Comparison of ENCODE assay signal across 21 cellular contexts in the genomic region with DNA sequence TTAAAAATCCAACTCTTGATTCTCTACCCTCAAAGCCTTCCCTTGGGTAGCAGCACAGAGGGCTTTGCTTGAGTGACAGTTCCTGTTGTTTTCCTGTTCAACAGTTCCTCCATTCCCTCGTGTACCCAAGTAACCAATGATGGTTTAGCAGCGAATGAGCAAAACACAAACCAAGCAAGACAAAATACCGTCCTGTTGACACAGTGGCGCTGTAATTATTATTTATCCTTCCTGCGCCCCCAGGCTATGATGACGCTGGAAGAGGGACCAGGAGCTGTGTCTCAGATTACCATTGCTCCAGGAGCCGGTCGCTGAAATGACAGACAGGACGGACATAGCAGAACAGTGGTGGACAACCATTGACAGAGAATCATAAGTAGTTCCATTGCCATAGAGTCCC.
DNase-seq lines count a peak whose midpoint lies in the region; TF ChIP-seq lines count a peak whose summit lies in the region.
"Had no signal": no experiment of that assay in that cellular context is flagged by ENCODE, and none has a peak within 500 bp of the region (broad histone marks: within the 10 kb centered on the region; RNA-seq: fewer than 3 reads in every experiment).

No MANE protein-coding gene starts in this region.

- H3K36me3 ChIP-seq in WERI-Rb-1 (no peaks in the 10 kb centered on the region), mesendoderm (ENCODE audit: control insufficient read depth, insufficient read depth, low read length) (no peaks in the 10 kb centered on the region)
- H3K36me3 ChIP-seq: adrenal gland, prostate gland had no signal

- no peak overlapping the region for H3K4ac ChIP-seq in mesendoderm (ENCODE audit: low read depth, low read length)

- H3K27ac ChIP-seq in WERI-Rb-1 (peak overlapping the region; percentile 57; the same call in 1 of the 2 replicates), mesendoderm (ENCODE audit: low read depth, low read length) (no peak overlapping the region)
- H3K27ac ChIP-seq: adrenal gland, dorsolateral prefrontal cortex, prostate gland had no signal

- H3K27me3 ChIP-seq in WERI-Rb-1 (ENCODE audit: insufficient read depth, low read depth, severe bottlenecking) (no peaks in the 10 kb centered on the region), mesendoderm (ENCODE audit: insufficient read depth, low read length, poor library complexity) (no peaks in the 10 kb centered on the region)
- H3K27me3 ChIP-seq: adrenal gland had no signal

- no peaks in the 10 kb centered on the region for H3K79me2 ChIP-seq in mesendoderm (ENCODE audit: control insufficient read depth, insufficient read depth, low read length)

- TF ChIP-seq CTCF in WERI-Rb-1 (IDR thresholded peaks at IDR 0.05; ENCODE audit: low read depth, low read length), result no peak
- TF ChIP-seq CTCF in foreskin fibroblast (IDR thresholded peaks at IDR 0.05; ENCODE audit: low read depth, low read length), result no peak

- no peak overlapping the region for H4K5ac ChIP-seq in mesendoderm (ENCODE audit: low read length)

- DNase-seq in DMS153 (lab: John Stamatoyannopoulos, UW) (peak; percentile 91), HuH-7.5 (ENCODE audit: low spot score) (peak; percentile 29), NCI-H2227 (lab: John Stamatoyannopoulos, UW; ENCODE audit: unreplicated experiment) (peak; percentile 56), WERI-Rb-1 (no peak), foreskin fibroblast (no peak), RPMI8226 (no peak), amniotic stem cell (lab: John Stamatoyannopoulos, UW) (no peak), mesendoderm (no peak)
- DNase-seq: activated CD4-positive, alpha-beta T cell treated with anti-CD3 and anti-CD28 coated beads, Interleukin-2, amount 50 U/mL, for 1 hour; activated CD8-positive, alpha-beta memory T cell treated with anti-CD3 and anti-CD28 coated beads, Interleukin-2, amount 50 U/mL, for 48 hours; activated effector memory CD4-positive, alpha-beta T cell treated with Interleukin-2 at 50 U/mL for 16 hours; caudate nucleus; dorsolateral prefrontal cortex; erythroblast; H7; NCI-H187 treated with DMSO at 0.1 percent for 48 hours; nephron progenitor cell; stimulated activated CD4-positive, alpha-beta T cell treated with anti-CD3 and anti-CD28 coated beads, Interleukin-4, amount 100 ng/mL, for 1 hour; SW 1271 had no signal

- H3K9me3 ChIP-seq in WERI-Rb-1 (ENCODE audit: severe bottlenecking), result no peaks in the 10 kb centered on the region
- H3K9me3 ChIP-seq: adrenal gland, prostate gland had no signal

- no peak overlapping the region for H4K8ac ChIP-seq in mesendoderm (ENCODE audit: low read depth, low read length)

- H3K4me1 ChIP-seq in mesendoderm (ENCODE audit: control insufficient read depth, low read depth, low read length), result no peaks in the 10 kb centered on the region

- H3K18ac ChIP-seq in mesendoderm (ENCODE audit: low read length), result no peak overlapping the region

- H3K4me3 ChIP-seq in WERI-Rb-1 (ENCODE audit: low read depth, low read length) (no peak overlapping the region), foreskin fibroblast (ENCODE audit: low read depth in 1 of 2, low read length in 2 of 2) (no peak overlapping the region), mesendoderm (ENCODE audit: low read length) (no peak overlapping the region)
- H3K4me3 ChIP-seq: adrenal gland, dorsolateral prefrontal cortex, prostate gland had no signal

- no peak overlapping the region for H2AK5ac ChIP-seq in mesendoderm (ENCODE audit: low read length)

- no peak overlapping the region for H3K4me2 ChIP-seq in mesendoderm (ENCODE audit: low read length)

- no peak overlapping the region for H2BK5ac ChIP-seq in mesendoderm (ENCODE audit: low read length)

- H2BK15ac ChIP-seq in mesendoderm (replicated peaks; ENCODE audit: low read depth), result no peak overlapping the region

- WGBS in mesendoderm (ENCODE audit: extremely low coverage, insufficient coverage, low lambda C conversion rate), result no CpG with 5 or more reads among the region's 9 CpGs

- H3K79me1 ChIP-seq in mesendoderm (ENCODE audit: low read length), result no peaks in the 10 kb centered on the region

- H3K56ac ChIP-seq in mesendoderm (ENCODE audit: low read length), result no peak overlapping the region

- H3K9ac ChIP-seq in mesendoderm (ENCODE audit: low read length), result no peak overlapping the region

- no peak overlapping the region for H3K23ac ChIP-seq in mesendoderm (ENCODE audit: low read length)

- no peak overlapping the region for H2BK120ac ChIP-seq in mesendoderm (ENCODE audit: low read depth, low read length)

Comparison
In these comparisons a context has a peak if more than half of its experiments do, and no peak if none do; other contexts are left out.
1. DNase-seq: peak in DMS153 (single experiment), HuH-7.5 (single experiment) and NCI-H2227 (single experiment); none in WERI-Rb-1 (single experiment), foreskin fibroblast (0 of 2), RPMI8226 (single experiment), amniotic stem cell (single experiment) and mesendoderm (single experiment).